In the genomic region with DNA sequence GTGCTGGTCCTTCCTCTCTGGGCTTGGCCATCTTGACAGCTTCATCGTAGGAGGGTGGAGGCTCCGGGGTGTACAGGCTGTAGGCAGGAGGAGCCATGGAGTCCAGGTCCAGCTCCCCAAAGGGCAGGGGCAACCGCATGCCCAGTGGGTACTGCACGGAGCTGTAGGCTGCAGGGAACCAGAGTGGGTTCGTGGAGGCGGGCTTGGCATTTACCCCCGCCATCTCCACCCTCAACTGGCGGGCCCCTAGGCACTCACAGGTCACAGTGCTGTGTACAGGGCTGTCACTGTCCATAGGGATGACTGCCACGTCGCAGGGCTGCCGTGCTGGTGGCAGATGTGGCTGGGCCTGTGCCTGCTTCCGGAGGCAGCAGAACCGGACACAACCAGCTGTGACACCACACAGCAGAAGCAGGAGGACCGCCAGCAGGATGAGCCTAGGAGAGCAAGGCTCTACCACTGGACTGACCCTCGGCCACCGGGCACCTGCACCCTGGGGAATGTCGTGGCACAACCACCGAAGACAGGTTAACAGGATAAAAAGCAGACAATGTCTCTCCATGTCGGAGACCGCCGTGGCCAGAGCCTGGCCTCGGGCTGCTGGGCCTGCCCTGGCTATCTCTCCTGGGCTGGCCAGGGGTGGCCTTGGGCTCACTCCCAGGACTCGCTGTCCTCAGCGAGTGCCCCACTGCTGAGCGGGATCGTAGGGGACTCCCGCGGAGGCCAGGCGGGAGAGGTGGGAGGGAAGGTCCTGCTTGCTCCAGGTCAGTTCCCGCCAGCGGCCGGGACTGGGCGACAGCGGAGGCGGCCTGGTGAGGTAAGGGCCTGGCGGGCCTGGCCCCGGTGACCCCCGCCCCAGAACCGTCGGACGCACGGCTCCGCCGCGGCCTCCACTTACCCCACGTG, we compare ENCODE assay signal across 8 cellular contexts. TPM values are rescaled to one million over a fixed set of nuclear protein-coding genes. Genes with fewer than 3 reads are reported as not detected.
DNase-seq lines count a peak whose midpoint lies in the region; ATAC-seq and TF ChIP-seq lines count a peak whose summit lies in the region.

No MANE protein-coding gene starts in this region.

- TF ChIP-seq CTCF in HEK293 (tag by site-specific recombination; IDR thresholded peaks at IDR 0.05) = no peak

- peak overlapping the region; percentile 43 for H3K4me3 ChIP-seq in HEK293 (ENCODE audit: low read depth, low read length)
- peak overlapping the region; percentile 73 for H3K4me3 ChIP-seq in iPS-20b (ENCODE audit: low read length)

- H3K9me3 Mint-ChIP-seq in activated T-helper 2 cell treated with anti-CD3 and anti-CD28 coated beads, Interferon-gamma antibody, Interleukin-2, Interleukin-4, amounts not matched to agents 10 μg/mL and 5 μg/mL and 100 μg/mL, durations not matched to agents 14 hours and 24 hours and 36 hours = no peaks in the 10 kb centered on the region
- H3K9me3 Mint-ChIP-seq in stimulated activated naive B cell treated with anti-CD40 and anti-IgM and Interleukin-4, amounts not matched to agents 10 μg/mL and 1 μg/mL and 100 μg/mL, for 72 hours = no peaks in the 10 kb centered on the region

- H3K4me3 Mint-ChIP-seq in activated T-helper 2 cell treated with anti-CD3 and anti-CD28 coated beads, Interferon-gamma antibody, Interleukin-2, Interleukin-4, amounts not matched to agents 10 μg/mL and 5 μg/mL and 100 μg/mL, durations not matched to agents 14 hours and 24 hours and 36 hours (ENCODE audit: low read depth) = peak overlapping the region; percentile 39
- H3K4me3 Mint-ChIP-seq in stimulated activated naive B cell treated with anti-CD40 and anti-IgM and Interleukin-4, amounts not matched to agents 10 μg/mL and 1 μg/mL and 100 μg/mL, for 72 hours = peak overlapping the region; percentile 75 to 79

- no peak for ATAC-seq in stimulated activated naive B cell treated with anti-CD40 and anti-IgM and Interleukin-4, amounts not matched to agents 10 μg/mL and 1 μg/mL and 100 μg/mL, for 72 hours (replicated peaks)

- DNase-seq in activated T-helper 2 cell treated with anti-CD3 and anti-CD28 coated beads, Interferon-gamma antibody, Interleukin-2, Interleukin-4, amounts not matched to agents 10 μg/mL and 5 μg/mL and 100 μg/mL, durations not matched to agents 14 hours and 24 hours and 36 hours (ENCODE audit: low spot score) = no peak
- no peak for DNase-seq in stimulated activated naive B cell treated with anti-CD40 and anti-IgM and Interleukin-4, amounts not matched to agents 10 μg/mL and 1 μg/mL and 100 μg/mL, for 72 hours
- DNase-seq in HUDEP-2 (lab: John Stamatoyannopoulos, UW; ENCODE audit: unreplicated experiment in 76 of 76) (no peak), G401 (ENCODE audit: low spot score) (no peak), hepatic stellate cell (ENCODE audit: low spot score) (no peak)
- no peak for DNase-seq in stimulated activated CD4-positive, alpha-beta T cell treated with anti-CD3 and anti-CD28 coated beads, Interleukin-2, amount 100 ng/mL, for 24 hours

- H3K27ac ChIP-seq in HEK293 (ENCODE audit: extremely low read depth, low read depth, low read length) (peak overlapping the region; percentile 21; the same call in 1 of the 2 replicates), iPS-20b (ENCODE audit: low read length) (no peak overlapping the region)

- CTCF ChIA-PET in HEK293 (lab: Yijun Ruan, JAX) = interaction anchor here (0.9 to 1.0 kb wide), 2 partner anchors 9 to 128 kb away, joined by 3 read pairs; no protein-coding TSS in a partner anchor

- H3K9ac ChIP-seq in iPS-20b (ENCODE audit: low read depth, low read length) = peak overlapping the region; percentile 74

- POLR2A ChIA-PET in HEK293 (lab: Yijun Ruan, JAX) = no interaction called here

- H3K27ac Mint-ChIP-seq in activated T-helper 2 cell treated with anti-CD3 and anti-CD28 coated beads, Interferon-gamma antibody, Interleukin-2, Interleukin-4, amounts not matched to agents 10 μg/mL and 5 μg/mL and 100 μg/mL, durations not matched to agents 14 hours and 24 hours and 36 hours = no peak overlapping the region
- H3K27ac Mint-ChIP-seq in stimulated activated naive B cell treated with anti-CD40 and anti-IgM and Interleukin-4, amounts not matched to agents 10 μg/mL and 1 μg/mL and 100 μg/mL, for 72 hours = peak overlapping the region; percentile 51

- H3K4me1 Mint-ChIP-seq in activated T-helper 2 cell treated with anti-CD3 and anti-CD28 coated beads, Interferon-gamma antibody, Interleukin-2, Interleukin-4, amounts not matched to agents 10 μg/mL and 5 μg/mL and 100 μg/mL, durations not matched to agents 14 hours and 24 hours and 36 hours (ENCODE audit: low read depth) = peaks cover 2% of the 10 kb centered on the region
- H3K4me1 Mint-ChIP-seq in stimulated activated naive B cell treated with anti-CD40 and anti-IgM and Interleukin-4, amounts not matched to agents 10 μg/mL and 1 μg/mL and 100 μg/mL, for 72 hours = peaks cover 6 to 17% of the 10 kb centered on the region in 2 donors

- no peaks in the 10 kb centered on the region for H3K36me3 Mint-ChIP-seq in activated T-helper 2 cell treated with anti-CD3 and anti-CD28 coated beads, Interferon-gamma antibody, Interleukin-2, Interleukin-4, amounts not matched to agents 10 μg/mL and 5 μg/mL and 100 μg/mL, durations not matched to agents 14 hours and 24 hours and 36 hours (ENCODE audit: low read depth)
- H3K36me3 Mint-ChIP-seq in stimulated activated naive B cell treated with anti-CD40 and anti-IgM and Interleukin-4, amounts not matched to agents 10 μg/mL and 1 μg/mL and 100 μg/mL, for 72 hours = no peaks in the 10 kb centered on the region

- in situ Hi-C loops in G401 (cut with HindIII; ENCODE audit: low sequenced_read_pairs) = no loop called here

- H3K36me3 ChIP-seq in HEK293 (ENCODE audit: control insufficient read depth in 2 of 2, insufficient read depth in 1 of 2, low read length in 2 of 2) = no peaks in the 10 kb centered on the region
- H3K36me3 ChIP-seq in iPS-20b (ENCODE audit: insufficient read depth, low read depth, low read length) = no peaks in the 10 kb centered on the region

- no peaks in the 10 kb centered on the region for H3K4me1 ChIP-seq in HEK293 (ENCODE audit: control insufficient read depth, insufficient read depth, low read length)
- peaks cover 3% of the 10 kb centered on the region; the same call in 1 of the 2 replicates for H3K4me1 ChIP-seq in iPS-20b (ENCODE audit: insufficient read depth, low read length)

- peaks cover 1% of the 10 kb centered on the region for H3K27me3 Mint-ChIP-seq in activated T-helper 2 cell treated with anti-CD3 and anti-CD28 coated beads, Interferon-gamma antibody, Interleukin-2, Interleukin-4, amounts not matched to agents 10 μg/mL and 5 μg/mL and 100 μg/mL, durations not matched to agents 14 hours and 24 hours and 36 hours (ENCODE audit: low read depth)
- peaks cover 5 to 20% of the 10 kb centered on the region in 2 donors for H3K27me3 Mint-ChIP-seq in stimulated activated naive B cell treated with anti-CD40 and anti-IgM and Interleukin-4, amounts not matched to agents 10 μg/mL and 1 μg/mL and 100 μg/mL, for 72 hours

- H3K9me3 ChIP-seq in HEK293 (ENCODE audit: control insufficient read depth, insufficient read depth, low read depth, low read length) = no peaks in the 10 kb centered on the region
- no peaks in the 10 kb centered on the region for H3K9me3 ChIP-seq in iPS-20b (ENCODE audit: insufficient read depth, low read depth, low read length)

- H3K27me3 ChIP-seq in iPS-20b (ENCODE audit: insufficient read depth, low read length) = peaks cover 10% of the 10 kb centered on the region

- intact Hi-C loops in activated T-helper 2 cell treated with anti-CD3 and anti-CD28 coated beads, Interferon-gamma antibody, Interleukin-2, Interleukin-4, amounts not matched to agents 10 μg/mL and 5 μg/mL and 100 μg/mL, durations not matched to agents 14 hours and 24 hours and 36 hours (cut with micrococcal nuclease) = loop anchor here (10.0 kb wide), 1 partner anchor 217 kb away; no protein-coding TSS in a partner anchor

TF ChIP-seq in HEK293, 187 proteins besides CTCF, POLR2A, EP300 and RAD21:
- 0 out of 2 replicates have a peak, but pooled peaks have one; percentile 20 for TF ChIP-seq ZFHX2 (tag by site-specific recombination; conservative IDR thresholded peaks at IDR 0.05)
- TF ChIP-seq, protein P1, sequence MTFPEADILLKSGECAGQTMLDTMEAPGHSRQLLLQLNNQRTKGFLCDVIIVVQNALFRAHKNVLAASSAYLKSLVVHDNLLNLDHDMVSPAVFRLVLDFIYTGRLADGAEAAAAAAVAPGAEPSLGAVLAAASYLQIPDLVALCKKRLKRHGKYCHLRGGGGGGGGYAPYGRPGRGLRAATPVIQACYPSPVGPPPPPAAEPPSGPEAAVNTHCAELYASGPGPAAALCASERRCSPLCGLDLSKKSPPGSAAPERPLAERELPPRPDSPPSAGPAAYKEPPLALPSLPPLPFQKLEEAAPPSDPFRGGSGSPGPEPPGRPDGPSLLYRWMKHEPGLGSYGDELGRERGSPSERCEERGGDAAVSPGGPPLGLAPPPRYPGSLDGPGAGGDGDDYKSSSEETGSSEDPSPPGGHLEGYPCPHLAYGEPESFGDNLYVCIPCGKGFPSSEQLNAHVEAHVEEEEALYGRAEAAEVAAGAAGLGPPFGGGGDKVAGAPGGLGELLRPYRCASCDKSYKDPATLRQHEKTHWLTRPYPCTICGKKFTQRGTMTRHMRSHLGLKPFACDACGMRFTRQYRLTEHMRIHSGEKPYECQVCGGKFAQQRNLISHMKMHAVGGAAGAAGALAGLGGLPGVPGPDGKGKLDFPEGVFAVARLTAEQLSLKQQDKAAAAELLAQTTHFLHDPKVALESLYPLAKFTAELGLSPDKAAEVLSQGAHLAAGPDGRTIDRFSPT (tag by site-specific recombination; IDR thresholded peaks at IDR 0.05) = 0 out of 2 replicates have a peak, but pooled peaks have one; percentile 19
- TF ChIP-seq SETDB1 (IDR thresholded peaks at IDR 0.05; ENCODE audit: insufficient read length, low read length) = no peak
- TF ChIP-seq ZBTB8A (tag by site-specific recombination; IDR thresholded peaks at IDR 0.05) = 0 out of 2 replicates have a peak, but pooled peaks have one; percentile 1

RNA-seq across cellular contexts. Expression of a gene that starts 0.8 kb away (rescaled TPM):
- 0.94 and 1.2 TPM in 2 replicates for total RNA-seq in activated T-helper 2 cell treated with anti-CD3 and anti-CD28 coated beads, Interferon-gamma antibody, Interleukin-2, Interleukin-4, amounts not matched to agents 10 μg/mL and 5 μg/mL and 100 μg/mL, durations not matched to agents 14 hours and 24 hours and 36 hours
- total RNA-seq in G401 (2014; rRNA removed; shearing (Covaris generic)) = 5.3 and 13.7 TPM in 2 replicates

RNA-seq across cellular contexts. Expression of a gene that starts 3.2 kb away (rescaled TPM):
- total RNA-seq in activated T-helper 2 cell treated with anti-CD3 and anti-CD28 coated beads, Interferon-gamma antibody, Interleukin-2, Interleukin-4, amounts not matched to agents 10 μg/mL and 5 μg/mL and 100 μg/mL, durations not matched to agents 14 hours and 24 hours and 36 hours = 0.18 and 0.32 TPM in 2 replicates
- not detected in 2 replicates for total RNA-seq in G401 (2014; rRNA removed; shearing (Covaris generic))

RNA-seq across cellular contexts. Expression of a gene that starts 27.4 kb away (rescaled TPM):
- total RNA-seq in activated T-helper 2 cell treated with anti-CD3 and anti-CD28 coated beads, Interferon-gamma antibody, Interleukin-2, Interleukin-4, amounts not matched to agents 10 μg/mL and 5 μg/mL and 100 μg/mL, durations not matched to agents 14 hours and 24 hours and 36 hours = 452 and 471 TPM in 2 replicates
- total RNA-seq in G401 (2014; rRNA removed; shearing (Covaris generic)) = 306 and 351 TPM in 2 replicates
